In the genomic region with DNA sequence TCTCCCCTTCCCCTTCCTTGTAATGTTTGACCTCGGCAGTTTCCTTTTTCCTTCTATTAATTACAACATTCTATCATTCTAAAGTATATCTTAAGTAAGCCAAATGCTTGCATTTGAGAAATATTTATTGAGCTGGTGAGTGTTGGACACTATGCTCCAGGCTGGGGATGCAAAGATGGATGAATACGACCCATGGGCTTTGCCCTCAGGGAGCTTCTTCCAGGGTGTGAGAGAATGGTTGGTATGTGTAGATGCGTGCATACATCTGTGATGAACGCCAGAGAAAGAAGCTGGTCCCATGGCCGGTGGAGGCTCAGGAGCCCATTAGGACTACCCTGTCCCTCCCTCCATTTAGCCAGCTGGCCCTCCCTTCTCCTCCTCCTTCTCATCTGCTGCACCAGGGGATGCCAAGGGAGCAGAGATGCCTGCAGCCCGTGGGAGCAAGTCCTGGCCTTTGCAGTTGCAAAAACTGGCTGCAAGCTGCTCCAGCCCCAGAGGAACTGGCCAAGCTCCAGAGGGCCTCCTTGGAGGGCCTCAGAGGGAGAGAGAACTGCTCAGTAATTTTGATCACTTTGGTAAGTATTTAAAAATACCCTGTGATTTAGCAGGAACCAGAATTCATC, we compare ENCODE assay signal across 16 cellular contexts.
DNase-seq lines count a peak whose midpoint lies in the region; ATAC-seq, FAIRE-seq and TF ChIP-seq lines count a peak whose summit lies in the region.
"Had no signal": no experiment of that assay in that cellular context is flagged by ENCODE, and none has a peak within 500 bp of the region (broad histone marks: within the 10 kb centered on the region; RNA-seq: fewer than 3 reads in every experiment).

No MANE protein-coding gene starts in this region.

- no peaks in the 10 kb centered on the region for H3K9me3 ChIP-seq in H1 (ENCODE audit: insufficient read depth in 2 of 2, low read depth in 1 of 2, low read length in 1 of 2)
- no peaks in the 10 kb centered on the region for H3K9me3 ChIP-seq in testis
- H3K9me3 ChIP-seq: adrenal gland, BLaER1, spleen had no signal

- no peak overlapping the region for H2BK12ac ChIP-seq in H1 (ENCODE audit: low read depth, low read length)

- no peak overlapping the region for H3K27ac ChIP-seq in H1 (ENCODE audit: low read depth, low read length)
- H3K27ac ChIP-seq in testis, result peak overlapping the region in 1 of 2 donors; percentile 5
- H3K27ac ChIP-seq: BLaER1 had no signal

- POLR2A ChIA-PET in H1 (lab: Charles Lee; ENCODE audit: partially characterized antibody), result interaction anchor here (1.2 kb wide), 1 partner anchor 66 kb away, joined by 3 read pairs; a partner anchor contains a TSS

- H2BK5ac ChIP-seq in H1 (ENCODE audit: low read depth, low read length), result no peak overlapping the region

- no peak overlapping the region; the same call in 1 of the 2 replicates for H2AK5ac ChIP-seq in H1 (ENCODE audit: low read depth, low read length)

- TF ChIP-seq POLR2A in H1 (IDR thresholded peaks at IDR 0.05; ENCODE audit: control extremely low read depth in 1 of 2, low read depth in 2 of 2, low read length in 2 of 2), result no peak
- no peak for TF ChIP-seq POLR2A in testis (IDR thresholded peaks at IDR 0.05)

- no peak overlapping the region for H3K23ac ChIP-seq in H1 (ENCODE audit: insufficient read length)

- H3K23me2 ChIP-seq in H1 (ENCODE audit: low read depth, low read length), result no peaks in the 10 kb centered on the region

- no peaks in the 10 kb centered on the region for H3K79me1 ChIP-seq in H1 (ENCODE audit: low read depth, low read length)

- H3K4me1 ChIP-seq in H1 (replicated peaks in 1 of 4; ENCODE audit: control insufficient read depth in 3 of 4, insufficient read depth in 4 of 4, low read length in 3 of 4) (peaks cover 6 to 26% (median 15%) of the 10 kb centered on the region in 4 experiments), testis (peaks cover 23% of the 10 kb centered on the region)

- H2AFZ ChIP-seq in H1 (ENCODE audit: low read length), result no peak overlapping the region

- H3K4me3 ChIP-seq in H1 (ENCODE audit: extremely low read depth in 1 of 4, insufficient read depth in 2 of 4, low read depth in 3 of 4, low read length in 4 of 4) (no peak overlapping the region), testis (no peak overlapping the region)
- H3K4me3 ChIP-seq: adrenal gland, BLaER1, K562, spleen had no signal

- no peak overlapping the region for H3K56ac ChIP-seq in H1 (replicated peaks; ENCODE audit: insufficient read length, low read depth, low read length)

- H3K36me3 ChIP-seq in H1 (ENCODE audit: control insufficient read depth in 2 of 4, insufficient read depth in 4 of 4, low read length in 3 of 4) (no peaks in the 10 kb centered on the region), testis (ENCODE audit: low read depth, missing control alignments) (no peaks in the 10 kb centered on the region)
- H3K36me3 ChIP-seq: adrenal gland had no signal

- H2BK15ac ChIP-seq in H1 (ENCODE audit: low read length), result no peak overlapping the region

- H3K27me3 ChIP-seq in H1 (replicated peaks in 1 of 4; ENCODE audit: control insufficient read depth in 3 of 4, extremely low read depth in 1 of 4, insufficient read depth in 3 of 4, low read length in 3 of 4) (no peaks in the 10 kb centered on the region), testis (no peaks in the 10 kb centered on the region)
- H3K27me3 ChIP-seq: adrenal gland, BLaER1, spleen had no signal

- H4K8ac ChIP-seq in H1 (ENCODE audit: extremely low read depth, insufficient read depth, low read length), result peak overlapping the region; percentile 12; the same call in 1 of the 2 replicates

- TF ChIP-seq CTCF in H1 (IDR thresholded peaks at IDR 0.05; ENCODE audit: control extremely low read depth in 1 of 3, insufficient read depth in 1 of 3, low read depth in 1 of 3, low read length in 3 of 3) (no peak), testis (IDR thresholded peaks at IDR 0.05) (no peak)

- H4K91ac ChIP-seq in H1 (replicated peaks; ENCODE audit: insufficient read length, low read length), result no peak overlapping the region

- TF ChIP-seq EP300 in H1 (IDR thresholded peaks at IDR 0.05; ENCODE audit: borderline replicate concordance in 1 of 2, low read depth in 2 of 2, low read length in 2 of 2), result no peak

- TF ChIP-seq RAD21 in H1 (IDR thresholded peaks at IDR 0.05 in 1 of 2, conservative IDR thresholded peaks at IDR 0.05 in 1 of 2; ENCODE audit: low read depth in 2 of 2, low read length in 2 of 2), result no peak

- DNase-seq in NCI-H446 treated with DMSO at 0.1 percent for 48 hours (lab: John Stamatoyannopoulos, UW) (peak; percentile 73), H1 (ENCODE audit: low read depth in 1 of 2, low spot score in 2 of 2) (no peak), islet precursor cell (peak; percentile 44), testis (peak; percentile 48), NCI-H187 (lab: John Stamatoyannopoulos, UW) (no peak)
- DNase-seq: activated CD4-positive, alpha-beta T cell treated with anti-CD3 and anti-CD28 coated beads for 1 hour; activated T-cell treated with anti-CD3 and anti-CD28 coated beads for 4 hours; mesendoderm; NCI-H226; spleen; T-cell had no signal

- no peak overlapping the region for H3K14ac ChIP-seq in H1 (ENCODE audit: insufficient read length)

- CTCF ChIA-PET in H1 (lab: Charles Lee; ENCODE audit: partially characterized antibody), result interaction anchor here (1.2 kb wide), 1 partner anchor 15 kb away, joined by 3 read pairs; no protein-coding TSS in a partner anchor

- H3K4me2 ChIP-seq in H1 (ENCODE audit: insufficient read depth in 1 of 2, low read depth in 2 of 2, low read length in 2 of 2), result no peak overlapping the region

- FAIRE-seq in H1 (lab: Jason Lieb, UNC), result no peak
- FAIRE-seq: K562 had no signal

- H4K5ac ChIP-seq in H1 (ENCODE audit: insufficient read length, low read depth, low read length), result no peak overlapping the region

- 88% methylated on average over 5 of the region's 6 CpGs; no CpG with 5 or more reads in 1 of the 2 experiments for WGBS in H1 (ENCODE audit: extremely low coverage in 1 of 2, insufficient coverage in 1 of 2, insufficient read length in 1 of 2, insufficient replicate concordance in 2 of 2, low coverage in 1 of 2, low lambda C conversion rate in 2 of 2, missing lambda C conversion rate in 1 of 2), 2 experiments
- 74 to 76% methylated on average over 6 of the region's 6 CpGs for WGBS in testis, 2 donors

- no peak overlapping the region for H2BK120ac ChIP-seq in H1 (replicated peaks; ENCODE audit: low read depth, low read length)

- H2BK20ac ChIP-seq in H1 (ENCODE audit: low read length), result no peak overlapping the region

- H3K9ac ChIP-seq in H1 (replicated peaks in 1 of 4; ENCODE audit: extremely low read depth in 1 of 4, low read depth in 3 of 4, low read length in 3 of 4), result no peak overlapping the region
- H3K9ac ChIP-seq: BLaER1 had no signal

- H3K18ac ChIP-seq in H1 (ENCODE audit: extremely low read depth, low read length), result no peak overlapping the region

- no peak overlapping the region for H3K4ac ChIP-seq in H1 (replicated peaks; ENCODE audit: insufficient read length, low read depth, low read length)

- ATAC-seq in HG02852 (IDR thresholded peaks at IDR 0.05; ENCODE audit: unreplicated experiment) (no peak), GM21515 (IDR thresholded peaks at IDR 0.05; ENCODE audit: unreplicated experiment) (no peak)
- ATAC-seq: K562, T-cell had no signal

- H4K20me1 ChIP-seq in H1 (replicated peaks in 1 of 2; ENCODE audit: control insufficient read depth in 1 of 2, insufficient read depth in 2 of 2, low read length in 2 of 2), result no peaks in the 10 kb centered on the region
- H4K20me1 ChIP-seq: BLaER1 had no signal

- intact Hi-C loops in testis (cut with DNase I; ENCODE audit: low total_unique reads), result no loop called here

- no peaks in the 10 kb centered on the region for H3K79me2 ChIP-seq in H1 (ENCODE audit: control insufficient read depth in 1 of 2, insufficient read depth in 2 of 2, low read length in 2 of 2)

TF ChIP-seq in H1, 55 proteins besides CTCF, POLR2A, EP300 and RAD21:
- TF ChIP-seq, protein P1, sequence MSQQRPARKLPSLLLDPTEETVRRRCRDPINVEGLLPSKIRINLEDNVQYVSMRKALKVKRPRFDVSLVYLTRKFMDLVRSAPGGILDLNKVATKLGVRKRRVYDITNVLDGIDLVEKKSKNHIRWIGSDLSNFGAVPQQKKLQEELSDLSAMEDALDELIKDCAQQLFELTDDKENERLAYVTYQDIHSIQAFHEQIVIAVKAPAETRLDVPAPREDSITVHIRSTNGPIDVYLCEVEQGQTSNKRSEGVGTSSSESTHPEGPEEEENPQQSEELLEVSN (IDR thresholded peaks at IDR 0.05), result no peak
- TF ChIP-seq POLR2AphosphoS5 (IDR thresholded peaks at IDR 0.05; ENCODE audit: low read depth, low read length) (no peak), TCF12 (IDR thresholded peaks at IDR 0.05; ENCODE audit: low read depth, low read length) (no peak), TAF1 (IDR thresholded peaks at IDR 0.05; ENCODE audit: low read depth, low read length) (no peak), SP2 (IDR thresholded peaks at IDR 0.05; ENCODE audit: low read length) (no peak), TEAD4 (IDR thresholded peaks at IDR 0.05; ENCODE audit: low read depth, low read length) (no peak), FOSL1 (IDR thresholded peaks at IDR 0.05; ENCODE audit: insufficient read depth, low read depth, low read length) (no peak), SRF (IDR thresholded peaks at IDR 0.05; ENCODE audit: low read depth, low read length) (no peak), SIRT6 (IDR thresholded peaks at IDR 0.05; ENCODE audit: low read length) (no peak)
- TF ChIP-seq, protein P2, sequence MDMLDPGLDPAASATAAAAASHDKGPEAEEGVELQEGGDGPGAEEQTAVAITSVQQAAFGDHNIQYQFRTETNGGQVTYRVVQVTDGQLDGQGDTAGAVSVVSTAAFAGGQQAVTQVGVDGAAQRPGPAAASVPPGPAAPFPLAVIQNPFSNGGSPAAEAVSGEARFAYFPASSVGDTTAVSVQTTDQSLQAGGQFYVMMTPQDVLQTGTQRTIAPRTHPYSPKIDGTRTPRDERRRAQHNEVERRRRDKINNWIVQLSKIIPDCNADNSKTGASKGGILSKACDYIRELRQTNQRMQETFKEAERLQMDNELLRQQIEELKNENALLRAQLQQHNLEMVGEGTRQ (IDR thresholded peaks at IDR 0.05; ENCODE audit: low read length), result no peak

Comparison
In these comparisons a context has a peak if more than half of its experiments do, and no peak if none do; other contexts are left out.
1. DNase-seq: peak in NCI-H446 treated with DMSO at 0.1 percent for 48 hours (single experiment), islet precursor cell (single experiment) and testis (single experiment); none in H1 (0 of 2) and NCI-H187 (0 of 2).